ENCODE assay signal across 1 cellular context in the genomic region with DNA sequence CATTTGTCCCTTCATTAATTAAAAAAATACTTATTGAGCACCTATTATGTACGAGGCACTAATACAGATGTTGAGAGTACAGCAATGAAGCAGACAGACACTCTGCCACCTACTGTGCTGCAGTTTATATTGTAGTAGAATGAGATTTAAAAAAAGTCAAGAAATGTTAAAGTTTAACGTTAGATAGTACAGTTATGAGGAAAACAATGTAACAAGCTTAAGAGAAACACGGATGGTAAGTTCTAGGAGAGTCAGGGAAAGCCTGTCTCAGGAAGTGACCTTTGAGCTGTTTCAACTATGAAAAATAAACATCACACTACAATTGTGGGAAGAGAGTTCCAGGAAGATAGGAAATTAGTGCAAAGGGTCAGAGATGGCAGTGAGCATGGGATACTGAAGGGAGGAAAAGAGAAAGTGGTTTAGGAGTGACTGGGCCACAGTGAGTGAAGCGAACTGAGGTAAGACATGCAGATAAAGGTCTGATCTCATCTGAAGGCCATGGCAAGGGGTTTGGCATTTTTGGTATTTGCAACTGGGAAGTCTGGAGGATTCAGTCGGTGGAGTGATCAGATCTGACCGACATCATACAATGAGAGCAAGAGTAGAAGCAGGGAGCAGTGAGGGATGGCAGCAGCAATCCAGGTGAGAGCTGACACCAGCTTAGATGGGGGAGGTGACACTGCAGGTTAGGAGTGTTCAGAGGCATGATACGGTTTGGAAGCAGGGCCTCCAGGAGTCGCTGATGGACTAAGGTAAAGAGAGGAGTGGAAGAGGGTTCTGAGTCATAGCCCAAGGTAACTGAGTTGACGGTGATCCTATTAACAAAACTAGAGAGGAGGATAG.
TF ChIP-seq lines count a peak whose summit lies in the region.

No MANE protein-coding gene starts in this region.

TF ChIP-seq in HepG2, 621 proteins besides CTCF, POLR2A, EP300 and RAD21 (continued from another document and continues in another):
- 0 out of 2 replicates have a peak, but pooled peaks have one; percentile 79 for TF ChIP-seq NFKBIZ (CRISPR knock-in tag; IDR thresholded peaks at IDR 0.05)
- TF ChIP-seq, protein P1, sequence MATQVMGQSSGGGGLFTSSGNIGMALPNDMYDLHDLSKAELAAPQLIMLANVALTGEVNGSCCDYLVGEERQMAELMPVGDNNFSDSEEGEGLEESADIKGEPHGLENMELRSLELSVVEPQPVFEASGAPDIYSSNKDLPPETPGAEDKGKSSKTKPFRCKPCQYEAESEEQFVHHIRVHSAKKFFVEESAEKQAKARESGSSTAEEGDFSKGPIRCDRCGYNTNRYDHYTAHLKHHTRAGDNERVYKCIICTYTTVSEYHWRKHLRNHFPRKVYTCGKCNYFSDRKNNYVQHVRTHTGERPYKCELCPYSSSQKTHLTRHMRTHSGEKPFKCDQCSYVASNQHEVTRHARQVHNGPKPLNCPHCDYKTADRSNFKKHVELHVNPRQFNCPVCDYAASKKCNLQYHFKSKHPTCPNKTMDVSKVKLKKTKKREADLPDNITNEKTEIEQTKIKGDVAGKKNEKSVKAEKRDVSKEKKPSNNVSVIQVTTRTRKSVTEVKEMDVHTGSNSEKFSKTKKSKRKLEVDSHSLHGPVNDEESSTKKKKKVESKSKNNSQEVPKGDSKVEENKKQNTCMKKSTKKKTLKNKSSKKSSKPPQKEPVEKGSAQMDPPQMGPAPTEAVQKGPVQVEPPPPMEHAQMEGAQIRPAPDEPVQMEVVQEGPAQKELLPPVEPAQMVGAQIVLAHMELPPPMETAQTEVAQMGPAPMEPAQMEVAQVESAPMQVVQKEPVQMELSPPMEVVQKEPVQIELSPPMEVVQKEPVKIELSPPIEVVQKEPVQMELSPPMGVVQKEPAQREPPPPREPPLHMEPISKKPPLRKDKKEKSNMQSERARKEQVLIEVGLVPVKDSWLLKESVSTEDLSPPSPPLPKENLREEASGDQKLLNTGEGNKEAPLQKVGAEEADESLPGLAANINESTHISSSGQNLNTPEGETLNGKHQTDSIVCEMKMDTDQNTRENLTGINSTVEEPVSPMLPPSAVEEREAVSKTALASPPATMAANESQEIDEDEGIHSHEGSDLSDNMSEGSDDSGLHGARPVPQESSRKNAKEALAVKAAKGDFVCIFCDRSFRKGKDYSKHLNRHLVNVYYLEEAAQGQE (IDR thresholded peaks at IDR 0.05; ENCODE audit: borderline replicate concordance in 1 of 2, low read depth in 1 of 2, low read length in 2 of 2), result peak in 1 of 2 experiments; percentile 49; a peak in 1 of 4 replicates
- TF ChIP-seq JARID2 (CRISPR knock-in tag; IDR thresholded peaks at IDR 0.05; ENCODE audit: insufficient replicate concordance), result no peak
- TF ChIP-seq YEATS2 (CRISPR knock-in tag; IDR thresholded peaks at IDR 0.05; ENCODE audit: borderline replicate concordance), result peak; percentile 63; the same call in 1 of the 2 replicates
- no peak for TF ChIP-seq ZNF530 (CRISPR knock-in tag; IDR thresholded peaks at IDR 0.05; ENCODE audit: low read depth)
- peak; percentile 57 for TF ChIP-seq KDM4B (CRISPR knock-in tag; IDR thresholded peaks at IDR 0.05)
- TF ChIP-seq GZF1 (CRISPR knock-in tag; IDR thresholded peaks at IDR 0.05), result 0 out of 2 replicates have a peak, but pooled peaks have one; percentile 33
- no peak for TF ChIP-seq SP1 (IDR thresholded peaks at IDR 0.05)
- TF ChIP-seq SP1 (CRISPR knock-in tag; IDR thresholded peaks at IDR 0.05), result peak; percentile 15; the same call in 1 of the 2 replicates
- TF ChIP-seq BRCA1 (CRISPR knock-in tag; IDR thresholded peaks at IDR 0.05), result 0 out of 2 replicates have a peak, but pooled peaks have one; percentile 45
- TF ChIP-seq KLF16 (CRISPR knock-in tag; IDR thresholded peaks at IDR 0.05), result peak in 1 of 2 experiments; percentile 84; a peak in 1 of 4 replicates
- peak; percentile 72; the same call in 1 of the 2 replicates for TF ChIP-seq ZNF331 (CRISPR knock-in tag; IDR thresholded peaks at IDR 0.05)
- peak; percentile 69; the same call in 1 of the 2 replicates for TF ChIP-seq SNAPC2 (CRISPR knock-in tag; IDR thresholded peaks at IDR 0.05)
- TF ChIP-seq ATAD3A (CRISPR knock-in tag; IDR thresholded peaks at IDR 0.05), result no peak
- peak; percentile 92 for TF ChIP-seq IRF2 (CRISPR knock-in tag; IDR thresholded peaks at IDR 0.05)
- TF ChIP-seq ZNF3 (CRISPR knock-in tag; IDR thresholded peaks at IDR 0.05), result 0 out of 2 replicates have a peak, but pooled peaks have one; percentile 27
- TF ChIP-seq, protein P2, sequence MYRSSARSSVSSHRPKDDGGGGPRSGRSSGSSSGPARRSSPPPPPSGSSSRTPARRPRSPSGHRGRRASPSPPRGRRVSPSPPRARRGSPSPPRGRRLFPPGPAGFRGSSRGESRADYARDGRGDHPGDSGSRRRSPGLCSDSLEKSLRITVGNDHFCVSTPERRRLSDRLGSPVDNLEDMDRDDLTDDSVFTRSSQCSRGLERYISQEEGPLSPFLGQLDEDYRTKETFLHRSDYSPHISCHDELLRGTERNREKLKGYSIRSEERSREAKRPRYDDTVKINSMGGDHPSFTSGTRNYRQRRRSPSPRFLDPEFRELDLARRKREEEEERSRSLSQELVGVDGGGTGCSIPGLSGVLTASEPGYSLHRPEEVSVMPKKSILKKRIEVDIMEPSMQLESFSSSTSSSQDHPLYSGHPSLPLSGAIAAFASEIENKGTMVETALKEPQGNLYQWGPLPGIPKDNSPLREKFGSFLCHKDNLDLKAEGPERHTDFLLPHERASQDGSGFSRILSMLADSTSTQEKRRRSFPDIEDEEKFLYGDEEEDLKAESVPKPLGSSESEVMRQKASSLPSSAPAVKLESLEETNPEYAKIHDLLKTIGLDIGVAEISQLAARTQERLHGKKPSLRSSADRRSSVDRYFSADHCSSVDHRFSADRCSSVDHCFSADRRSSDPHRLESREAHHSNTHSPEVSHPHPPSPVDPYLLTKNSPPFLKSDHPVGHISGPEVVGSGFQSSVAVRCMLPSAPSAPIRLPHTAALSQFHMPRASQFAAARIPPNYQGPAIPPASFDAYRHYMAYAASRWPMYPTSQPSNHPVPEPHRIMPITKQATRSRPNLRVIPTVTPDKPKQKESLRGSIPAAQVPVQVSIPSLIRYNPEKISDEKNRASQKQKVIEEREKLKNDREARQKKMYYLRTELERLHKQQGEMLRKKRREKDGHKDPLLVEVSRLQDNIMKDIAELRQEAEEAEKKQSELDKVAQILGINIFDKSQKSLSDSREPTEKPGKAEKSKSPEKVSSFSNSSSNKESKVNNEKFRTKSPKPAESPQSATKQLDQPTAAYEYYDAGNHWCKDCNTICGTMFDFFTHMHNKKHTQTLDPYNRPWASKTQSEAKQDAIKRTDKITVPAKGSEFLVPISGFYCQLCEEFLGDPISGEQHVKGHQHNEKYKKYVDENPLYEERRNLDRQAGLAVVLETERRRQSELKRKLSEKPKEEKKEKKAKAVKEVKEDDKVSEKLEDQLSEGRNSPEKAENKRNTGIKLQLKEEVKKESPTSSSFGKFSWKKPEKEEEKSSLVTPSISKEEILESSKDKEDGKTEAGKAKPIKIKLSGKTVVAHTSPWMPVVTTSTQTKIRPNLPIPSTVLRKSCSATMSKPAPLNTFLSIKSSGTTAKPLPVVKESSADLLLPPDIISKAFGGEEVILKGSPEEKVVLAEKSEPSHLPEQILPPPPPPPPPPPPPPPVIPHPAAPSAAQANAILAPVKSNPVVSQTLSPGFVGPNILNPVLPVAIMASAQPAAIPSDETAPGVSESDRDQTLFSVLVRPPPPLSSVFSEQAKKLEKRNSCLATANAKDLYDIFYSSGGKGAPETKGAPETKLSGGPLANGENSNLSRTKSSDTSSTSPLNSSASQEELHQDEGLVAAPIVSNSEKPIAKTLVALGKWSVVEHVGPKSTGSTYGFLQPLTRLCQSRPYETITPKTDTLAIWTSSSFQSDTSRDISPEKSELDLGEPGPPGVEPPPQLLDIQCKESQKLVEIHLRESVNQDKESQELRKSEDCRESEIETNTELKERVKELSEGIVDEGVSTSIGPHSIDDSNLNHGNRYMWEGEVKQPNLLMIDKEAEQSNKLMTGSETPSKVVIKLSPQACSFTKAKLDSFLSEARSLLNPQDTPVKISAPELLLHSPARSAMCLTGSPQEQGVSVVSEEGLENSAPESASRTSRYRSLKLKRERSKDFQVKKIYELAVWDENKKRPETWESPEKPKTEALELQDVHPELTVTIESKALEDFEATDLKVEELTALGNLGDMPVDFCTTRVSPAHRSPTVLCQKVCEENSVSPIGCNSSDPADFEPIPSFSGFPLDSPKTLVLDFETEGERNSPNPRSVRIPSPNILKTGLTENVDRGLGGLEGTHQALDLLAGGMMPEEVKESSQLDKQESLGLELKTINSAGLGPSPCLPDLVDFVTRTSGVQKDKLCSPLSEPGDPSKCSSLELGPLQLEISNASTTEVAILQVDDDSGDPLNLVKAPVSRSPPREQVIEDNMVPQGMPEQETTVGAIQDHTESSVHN (CRISPR knock-in tag; IDR thresholded peaks at IDR 0.05), result no peak
- TF ChIP-seq CENPT (CRISPR knock-in tag; IDR thresholded peaks at IDR 0.05; ENCODE audit: low read depth), result no peak
- TF ChIP-seq IKZF4 (CRISPR knock-in tag; IDR thresholded peaks at IDR 0.05; ENCODE audit: borderline replicate concordance, low read depth, not compliant biosample characterization), result no peak
- TF ChIP-seq, protein P3, sequence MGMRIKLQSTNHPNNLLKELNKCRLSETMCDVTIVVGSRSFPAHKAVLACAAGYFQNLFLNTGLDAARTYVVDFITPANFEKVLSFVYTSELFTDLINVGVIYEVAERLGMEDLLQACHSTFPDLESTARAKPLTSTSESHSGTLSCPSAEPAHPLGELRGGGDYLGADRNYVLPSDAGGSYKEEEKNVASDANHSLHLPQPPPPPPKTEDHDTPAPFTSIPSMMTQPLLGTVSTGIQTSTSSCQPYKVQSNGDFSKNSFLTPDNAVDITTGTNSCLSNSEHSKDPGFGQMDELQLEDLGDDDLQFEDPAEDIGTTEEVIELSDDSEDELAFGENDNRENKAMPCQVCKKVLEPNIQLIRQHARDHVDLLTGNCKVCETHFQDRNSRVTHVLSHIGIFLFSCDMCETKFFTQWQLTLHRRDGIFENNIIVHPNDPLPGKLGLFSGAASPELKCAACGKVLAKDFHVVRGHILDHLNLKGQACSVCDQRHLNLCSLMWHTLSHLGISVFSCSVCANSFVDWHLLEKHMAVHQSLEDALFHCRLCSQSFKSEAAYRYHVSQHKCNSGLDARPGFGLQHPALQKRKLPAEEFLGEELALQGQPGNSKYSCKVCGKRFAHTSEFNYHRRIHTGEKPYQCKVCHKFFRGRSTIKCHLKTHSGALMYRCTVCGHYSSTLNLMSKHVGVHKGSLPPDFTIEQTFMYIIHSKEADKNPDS (CRISPR knock-in tag; IDR thresholded peaks at IDR 0.05), result peak; percentile 68; the same call in 1 of the 2 replicates
- TF ChIP-seq MIER2 (CRISPR knock-in tag; IDR thresholded peaks at IDR 0.05), result 0 out of 2 replicates have a peak, but pooled peaks have one; percentile 34
- TF ChIP-seq SRF (IDR thresholded peaks at IDR 0.05; ENCODE audit: low read depth, low read length), result no peak
- TF ChIP-seq NONO (IDR thresholded peaks at IDR 0.05), result no peak
- peak; percentile 59 for TF ChIP-seq NONO (CRISPR knock-in tag; conservative IDR thresholded peaks at IDR 0.05)
- TF ChIP-seq MED1 (CRISPR knock-in tag; IDR thresholded peaks at IDR 0.05), result peak; percentile 94
- TF ChIP-seq, protein P4, sequence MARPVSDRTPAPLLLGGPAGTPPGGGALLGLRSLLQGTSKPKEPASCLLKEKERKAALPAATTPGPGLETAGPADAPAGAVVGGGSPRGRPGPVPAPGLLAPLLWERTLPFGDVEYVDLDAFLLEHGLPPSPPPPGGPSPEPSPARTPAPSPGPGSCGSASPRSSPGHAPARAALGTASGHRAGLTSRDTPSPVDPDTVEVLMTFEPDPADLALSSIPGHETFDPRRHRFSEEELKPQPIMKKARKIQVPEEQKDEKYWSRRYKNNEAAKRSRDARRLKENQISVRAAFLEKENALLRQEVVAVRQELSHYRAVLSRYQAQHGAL (CRISPR knock-in tag; IDR thresholded peaks at IDR 0.05; ENCODE audit: not compliant biosample characterization), result no peak
- TF ChIP-seq, protein P5, sequence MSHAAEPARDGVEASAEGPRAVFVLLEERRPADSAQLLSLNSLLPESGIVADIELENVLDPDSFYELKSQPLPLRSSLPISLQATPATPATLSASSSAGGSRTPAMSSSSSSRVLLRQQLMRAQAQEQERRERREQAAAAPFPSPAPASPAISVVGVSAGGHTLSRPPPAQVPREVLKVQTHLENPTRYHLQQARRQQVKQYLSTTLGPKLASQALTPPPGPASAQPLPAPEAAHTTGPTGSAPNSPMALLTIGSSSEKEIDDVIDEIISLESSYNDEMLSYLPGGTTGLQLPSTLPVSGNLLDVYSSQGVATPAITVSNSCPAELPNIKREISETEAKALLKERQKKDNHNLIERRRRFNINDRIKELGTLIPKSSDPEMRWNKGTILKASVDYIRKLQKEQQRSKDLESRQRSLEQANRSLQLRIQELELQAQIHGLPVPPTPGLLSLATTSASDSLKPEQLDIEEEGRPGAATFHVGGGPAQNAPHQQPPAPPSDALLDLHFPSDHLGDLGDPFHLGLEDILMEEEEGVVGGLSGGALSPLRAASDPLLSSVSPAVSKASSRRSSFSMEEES (CRISPR knock-in tag; IDR thresholded peaks at IDR 0.05), result peak; percentile 50
- peak; percentile 93 for TF ChIP-seq ELF3 (CRISPR knock-in tag; IDR thresholded peaks at IDR 0.05)
- peak; percentile 93; the same call in 1 of the 2 replicates for TF ChIP-seq KDM3A (CRISPR knock-in tag; IDR thresholded peaks at IDR 0.05; ENCODE audit: low read depth)
- TF ChIP-seq KDM5B (CRISPR knock-in tag; IDR thresholded peaks at IDR 0.05; ENCODE audit: borderline replicate concordance), result peak; percentile 41; the same call in 1 of the 2 replicates
- TF ChIP-seq FOXO1 (CRISPR knock-in tag; IDR thresholded peaks at IDR 0.05), result peak; percentile 79
- TF ChIP-seq ZSCAN30 (CRISPR knock-in tag; IDR thresholded peaks at IDR 0.05), result no peak
- no peak for TF ChIP-seq ZNF256 (CRISPR knock-in tag; conservative IDR thresholded peaks at IDR 0.05)
- peak; percentile 76; the same call in 1 of the 2 replicates for TF ChIP-seq ZNF124 (CRISPR knock-in tag; IDR thresholded peaks at IDR 0.05)
- peak; percentile 99 for TF ChIP-seq HNF4A (CRISPR knock-in tag; IDR thresholded peaks at IDR 0.05)
- no peak for TF ChIP-seq MAFK (conservative IDR thresholded peaks at IDR 0.05 in 1 of 2, IDR thresholded peaks at IDR 0.05 in 1 of 2; ENCODE audit: low read length in 2 of 2)
- TF ChIP-seq CC2D1A (CRISPR knock-in tag; IDR thresholded peaks at IDR 0.05), result no peak
- TF ChIP-seq, protein P6, sequence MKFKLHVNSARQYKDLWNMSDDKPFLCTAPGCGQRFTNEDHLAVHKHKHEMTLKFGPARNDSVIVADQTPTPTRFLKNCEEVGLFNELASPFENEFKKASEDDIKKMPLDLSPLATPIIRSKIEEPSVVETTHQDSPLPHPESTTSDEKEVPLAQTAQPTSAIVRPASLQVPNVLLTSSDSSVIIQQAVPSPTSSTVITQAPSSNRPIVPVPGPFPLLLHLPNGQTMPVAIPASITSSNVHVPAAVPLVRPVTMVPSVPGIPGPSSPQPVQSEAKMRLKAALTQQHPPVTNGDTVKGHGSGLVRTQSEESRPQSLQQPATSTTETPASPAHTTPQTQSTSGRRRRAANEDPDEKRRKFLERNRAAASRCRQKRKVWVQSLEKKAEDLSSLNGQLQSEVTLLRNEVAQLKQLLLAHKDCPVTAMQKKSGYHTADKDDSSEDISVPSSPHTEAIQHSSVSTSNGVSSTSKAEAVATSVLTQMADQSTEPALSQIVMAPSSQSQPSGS (CRISPR knock-in tag; IDR thresholded peaks at IDR 0.05), result peak; percentile 65; the same call in 1 of the 2 replicates
- TF ChIP-seq MYNN (CRISPR knock-in tag; IDR thresholded peaks at IDR 0.05; ENCODE audit: low read depth), result 0 out of 2 replicates have a peak, but pooled peaks have one; percentile 60
- TF ChIP-seq HCFC1 (IDR thresholded peaks at IDR 0.05; ENCODE audit: low read depth, low read length), result no peak
- TF ChIP-seq PHF8 (CRISPR knock-in tag; IDR thresholded peaks at IDR 0.05), result peak; percentile 44; the same call in 1 of the 2 replicates
- peak; percentile 84 for TF ChIP-seq ZSCAN9 (CRISPR knock-in tag; IDR thresholded peaks at IDR 0.05; ENCODE audit: borderline replicate concordance)
- TF ChIP-seq TARDBP (CRISPR knock-in tag; IDR thresholded peaks at IDR 0.05), result peak; percentile 65; the same call in 1 of the 2 replicates
